13 cellular contexts compared by ENCODE assay signal in genomic region chr7:141366098-141366621, GRCh38.
DNase-seq lines count a peak whose midpoint lies in the region; TF ChIP-seq lines count a peak whose summit lies in the region.
"Had no signal": no experiment of that assay in that cellular context is flagged by ENCODE, and none has a peak within 500 bp of the region (broad histone marks: within the 10 kb centered on the region; RNA-seq: fewer than 3 reads in every experiment).

No MANE protein-coding gene starts in this region.

- H3K36me3 ChIP-seq in mesodermal cell (ENCODE audit: control insufficient read depth, insufficient read depth, low read length) (no peaks in the 10 kb centered on the region), subcutaneous abdominal adipose tissue (ENCODE audit: control insufficient read depth in 5 of 5, insufficient read depth in 5 of 5, low read length in 5 of 5) (no peaks in the 10 kb centered on the region)
- H3K36me3 ChIP-seq: gastroesophageal sphincter had no signal

- peak; percentile 50 for DNase-seq in NCI-H2227 treated with DMSO at 0.1 percent for 48 hours (lab: John Stamatoyannopoulos, UW)
- DNase-seq in fibroblast of mammary gland (ENCODE audit: low read depth) = peak; percentile 45
- no peak for DNase-seq in NCI-H82 (lab: John Stamatoyannopoulos, UW)
- no peak for DNase-seq in NCI-H446 (lab: John Stamatoyannopoulos, UW)
- no peak for DNase-seq in HuH-7 (ENCODE audit: low spot score)
- DNase-seq: CD4-positive, CD25-positive, alpha-beta regulatory T cell; midbrain; testis had no signal

- H3K9me3 ChIP-seq in mesodermal cell (ENCODE audit: control insufficient read depth, low read length) (peaks cover 3% of the 10 kb centered on the region), subcutaneous abdominal adipose tissue (ENCODE audit: control insufficient read depth in 5 of 5, low read length in 5 of 5) (no peaks in the 10 kb centered on the region)
- H3K9me3 ChIP-seq: gastroesophageal sphincter, testis had no signal

- no peaks in the 10 kb centered on the region for H3K27me3 ChIP-seq in subcutaneous abdominal adipose tissue (ENCODE audit: control insufficient read depth in 5 of 5, insufficient read depth in 4 of 5, low read length in 5 of 5)
- H3K27me3 ChIP-seq: gastroesophageal sphincter, testis had no signal

- H3K4me3 ChIP-seq in fibroblast of mammary gland (ENCODE audit: control insufficient read depth, low read depth, low read length) (no peak overlapping the region), mesodermal cell (ENCODE audit: extremely low read depth, insufficient read depth, low read length, poor library complexity, severe bottlenecking) (no peak overlapping the region), subcutaneous abdominal adipose tissue (ENCODE audit: low read depth in 1 of 5, low read length in 5 of 5) (peak overlapping the region in 3 of 5 donors; percentile 17 to 26 (median 23))
- H3K4me3 ChIP-seq: gastroesophageal sphincter, K562, skin epidermis, testis had no signal

- no peak for TF ChIP-seq CTCF in fibroblast of mammary gland (conservative IDR thresholded peaks at IDR 0.05; ENCODE audit: control insufficient read depth, insufficient read depth, low read depth, low read length)

- H3K27ac ChIP-seq in mesodermal cell (ENCODE audit: low read depth, low read length, severe bottlenecking) (peak overlapping the region; percentile 95), subcutaneous abdominal adipose tissue (ENCODE audit: low read depth, low read length) (peak overlapping the region; percentile 9)
- H3K27ac ChIP-seq: gastroesophageal sphincter, skin epidermis, testis had no signal

- peaks cover 55% of the 10 kb centered on the region for H3K4me1 ChIP-seq in mesodermal cell (ENCODE audit: control insufficient read depth, insufficient read depth, low read length, poor library complexity, severe bottlenecking)
- H3K4me1 ChIP-seq in subcutaneous abdominal adipose tissue (ENCODE audit: control insufficient read depth in 5 of 5, insufficient read depth in 5 of 5, low read length in 5 of 5) = peaks cover 9 to 39% (median 21%) of the 10 kb centered on the region in 5 donors

- WGBS in mesodermal cell (ENCODE audit: insufficient coverage in 2 of 2), 2 experiments = 19 to 43% methylated on average over 3 of the region's 6 CpGs

- H3K9ac ChIP-seq in subcutaneous abdominal adipose tissue (ENCODE audit: low read length in 5 of 5) = peak overlapping the region in 1 of 5 donors; percentile 2

Comparison
In these comparisons a context has a peak if more than half of its experiments do, and no peak if none do; other contexts are left out.
1. DNase-seq: peak in NCI-H2227 treated with DMSO at 0.1 percent for 48 hours (single experiment) and fibroblast of mammary gland (single experiment); none in NCI-H82 (single experiment), NCI-H446 (0 of 2) and HuH-7 (single experiment).
2. H3K4me3 ChIP-seq: peak in subcutaneous abdominal adipose tissue (3 of 5); none in fibroblast of mammary gland (single experiment) and mesodermal cell (single experiment).